In the genomic region with DNA sequence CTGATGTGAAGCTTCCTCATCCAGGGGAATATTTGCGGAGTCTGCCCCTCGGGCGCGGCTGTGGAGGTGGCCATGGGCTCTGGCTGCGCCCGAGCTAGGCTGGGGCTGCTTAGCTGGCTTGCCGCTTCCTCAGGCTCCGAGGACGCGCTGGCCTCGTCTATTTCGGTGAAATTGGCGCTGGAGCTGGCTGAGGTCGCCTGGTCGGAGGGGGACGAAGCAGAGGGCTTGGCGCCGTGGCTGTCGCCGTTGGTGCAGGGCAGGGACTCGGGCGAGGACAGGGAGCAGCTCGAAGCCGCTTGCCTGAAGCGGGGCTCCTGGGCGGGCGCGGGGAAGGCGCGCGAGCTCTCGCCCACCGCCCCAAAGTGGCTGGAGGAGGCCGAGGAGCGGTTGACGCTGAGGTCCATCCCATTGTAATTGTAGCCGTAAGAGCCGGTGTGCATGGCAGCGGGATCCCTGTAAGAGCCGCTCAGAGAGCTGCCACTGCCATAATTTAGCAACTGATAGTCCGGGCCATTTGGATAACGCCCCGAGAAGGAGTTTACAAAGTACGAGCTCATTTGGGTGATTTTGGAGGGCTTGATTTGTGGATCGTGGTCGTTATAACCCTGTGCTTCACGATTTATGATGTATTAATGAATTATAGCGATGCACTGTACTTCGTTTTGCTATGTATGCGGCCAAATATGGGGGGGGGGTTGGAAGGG, we compare ENCODE assay signal across 8 cellular contexts. TPM values are rescaled to one million over a fixed set of nuclear protein-coding genes. Genes with fewer than 3 reads are reported as not detected.
DNase-seq lines count a peak whose midpoint lies in the region; ATAC-seq and TF ChIP-seq lines count a peak whose summit lies in the region.

TSS of gene HOXB5 (minus strand) at position 654 of the 704 bp plus-strand sequence. CDS start at position 557, 97 bp downstream.

- DNase-seq in Calu3 (peak; percentile 30), MM.1S (no peak), mammary epithelial cell (no peak), NCI-H226 (no peak), inferior parietal cortex (ENCODE audit: extremely low spot score) (no peak), RPMI8226 (no peak), NCI-H2171 (lab: John Stamatoyannopoulos, UW) (no peak)
- DNase-seq in naive thymus-derived CD4-positive, alpha-beta T cell: peak in 1 of 9 donors; percentile 51

- H3K36me3 ChIP-seq in MM.1S (replicated peaks; ENCODE audit: insufficient read depth, low read length) (no peaks in the 10 kb centered on the region), mammary epithelial cell (ENCODE audit: insufficient read depth, low read length) (no peaks in the 10 kb centered on the region)
- H3K36me3 ChIP-seq in naive thymus-derived CD4-positive, alpha-beta T cell (ENCODE audit: control insufficient read depth in 2 of 3, insufficient read depth in 3 of 3, low read length in 3 of 3): no peaks in the 10 kb centered on the region

- H2AFZ ChIP-seq in MM.1S (ENCODE audit: low read length): peak within 1 kb of the TSS; percentile 63
- H2AFZ ChIP-seq in mammary epithelial cell (ENCODE audit: low read depth, low read length): peak within 1 kb of the TSS; percentile 93

- H3F3A ChIP-seq in MM.1S (ENCODE audit: insufficient read depth, low read length): no peaks in the 10 kb centered on the region

- H3K4me1 ChIP-seq in MM.1S (ENCODE audit: low read length) (no peaks in the 10 kb centered on the region), mammary epithelial cell (ENCODE audit: insufficient read depth, low read length) (peaks cover 32% of the 10 kb centered on the region)
- peaks cover 31 to 37% of the 10 kb centered on the region in 2 donors for H3K4me1 ChIP-seq in naive thymus-derived CD4-positive, alpha-beta T cell (ENCODE audit: control insufficient read depth in 2 of 2, insufficient read depth in 2 of 2, low read length in 2 of 2)

- H3K4me3 ChIP-seq in MM.1S (ENCODE audit: low read length): peak within 1 kb of the TSS; percentile 65
- H3K4me3 ChIP-seq in mammary epithelial cell (replicated peaks in 1 of 3; ENCODE audit: insufficient read depth in 1 of 3, low read depth in 2 of 3, low read length in 3 of 3): peak within 1 kb of the TSS; percentile 40 to 54 (median 46)
- peak within 1 kb of the TSS; percentile 56 for H3K4me3 ChIP-seq in naive thymus-derived CD4-positive, alpha-beta T cell (ENCODE audit: low read length)

- H4K20me1 ChIP-seq in MM.1S (ENCODE audit: insufficient read depth, low read length) (no peaks in the 10 kb centered on the region), mammary epithelial cell (ENCODE audit: insufficient read depth, low read length) (no peaks in the 10 kb centered on the region)

- H3K36me3 Mint-ChIP-seq in Calu3 (ENCODE audit: insufficient read depth, unreplicated experiment): peaks cover 99% of the 10 kb centered on the region
- peaks cover 0 to 6% (median 0%) of the 10 kb centered on the region in 5 donors for H3K36me3 Mint-ChIP-seq in naive thymus-derived CD4-positive, alpha-beta T cell

- no peaks in the 10 kb centered on the region for H3K9me3 ChIP-seq in MM.1S (replicated peaks; ENCODE audit: insufficient read depth, low read length)
- H3K9me3 ChIP-seq in mammary epithelial cell (replicated peaks; ENCODE audit: insufficient read depth, low read length): no peaks in the 10 kb centered on the region
- no peaks in the 10 kb centered on the region for H3K9me3 ChIP-seq in naive thymus-derived CD4-positive, alpha-beta T cell (ENCODE audit: control insufficient read depth in 2 of 3, low read length in 3 of 3)

- CTCF ChIA-PET in Calu3 (lab: Charles Lee): interaction anchor here (0.7 to 1.9 kb wide), 11 partner anchors 38 to 334 kb away, joined by 3 to 7 read pairs (median 5); no protein-coding TSS in a partner anchor
- CTCF ChIA-PET in mammary epithelial cell (lab: Charles Lee; ENCODE audit: low non-redundant PET): interaction anchor here (0.6 to 1.4 kb wide), 5 partner anchors 31 to 331 kb away, joined by 3 to 14 read pairs (median 4); no protein-coding TSS in a partner anchor
- CTCF ChIA-PET in naive thymus-derived CD4-positive, alpha-beta T cell (lab: Charles Lee): interaction anchor here (0.6 to 4.6 kb wide), 40 partner anchors 10 to 750 kb away, joined by 3 to 47 read pairs (median 4); partner anchors contain the start of gene HOXB8

- peaks cover 5% of the 10 kb centered on the region for H3K27me3 Mint-ChIP-seq in Calu3 (ENCODE audit: unreplicated experiment)
- H3K27me3 Mint-ChIP-seq in naive thymus-derived CD4-positive, alpha-beta T cell: peaks cover 89 to 97% (median 93%) of the 10 kb centered on the region in 5 donors

- ATAC-seq in naive thymus-derived CD4-positive, alpha-beta T cell: no peak

- BruUV-seq in Calu3 (replicated peaks; lab: Mats Ljungman, UMichigan) (no TSS peak), mammary epithelial cell (replicated peaks; lab: Mats Ljungman, UMichigan) (no TSS peak)

- H3K9me2 ChIP-seq in MM.1S (replicated peaks; ENCODE audit: insufficient read depth, low read length): no peaks in the 10 kb centered on the region

- H3K4me2 ChIP-seq in MM.1S (ENCODE audit: low read depth, low read length) (peak within 1 kb of the TSS; percentile 99), mammary epithelial cell (ENCODE audit: insufficient read depth, low read depth, low read length) (peak within 1 kb of the TSS; percentile 100)

- 7% methylated on average over 24 of the region's 50 CpGs for WGBS in mammary epithelial cell (ENCODE audit: low coverage, missing lambda C conversion rate)

- TF ChIP-seq CTCF in Calu3 (IDR thresholded peaks at IDR 0.05; ENCODE audit: unreplicated experiment): no peak
- no peak for TF ChIP-seq CTCF in MM.1S (IDR thresholded peaks at IDR 0.05; ENCODE audit: low read length)
- TF ChIP-seq CTCF in mammary epithelial cell (conservative IDR thresholded peaks at IDR 0.05 in 1 of 2, IDR thresholded peaks at IDR 0.05 in 1 of 2; ENCODE audit: extremely low read depth in 1 of 2, insufficient read depth in 1 of 2, low read depth in 1 of 2, low read length in 2 of 2): no peak

- peaks cover 45% of the 10 kb centered on the region for H3K27me3 ChIP-seq in MM.1S (replicated peaks; ENCODE audit: insufficient read depth, low read length)
- H3K27me3 ChIP-seq in mammary epithelial cell (ENCODE audit: insufficient read depth, low read length): peaks cover 7% of the 10 kb centered on the region
- peaks cover 6 to 47% of the 10 kb centered on the region in 2 donors for H3K27me3 ChIP-seq in naive thymus-derived CD4-positive, alpha-beta T cell (ENCODE audit: control insufficient read depth in 2 of 2, insufficient read depth in 2 of 2, low read length in 2 of 2)

- H3K9ac ChIP-seq in MM.1S (ENCODE audit: low read length) (peak within 1 kb of the TSS; percentile 19; the same call in 1 of the 2 replicates), mammary epithelial cell (ENCODE audit: insufficient read depth, low read length) (no peak within 1 kb of the TSS)

- POLR2A ChIA-PET in naive thymus-derived CD4-positive, alpha-beta T cell (lab: Charles Lee): interaction anchor here (0.8 to 1.8 kb wide), 5 partner anchors 10 to 258 kb away, joined by 3 to 6 read pairs (median 5); partner anchors contain the start of gene HOXB4

- H3K4me1 Mint-ChIP-seq in Calu3 (ENCODE audit: low read depth, unreplicated experiment): peaks cover 69% of the 10 kb centered on the region
- peaks cover 33 to 63% (median 44%) of the 10 kb centered on the region in 7 donors for H3K4me1 Mint-ChIP-seq in naive thymus-derived CD4-positive, alpha-beta T cell

- H3K27ac Mint-ChIP-seq in Calu3 (ENCODE audit: unreplicated experiment): peak within 1 kb of the TSS; percentile 95
- H3K27ac Mint-ChIP-seq in naive thymus-derived CD4-positive, alpha-beta T cell: peak within 1 kb of the TSS in 1 of 9 donors; percentile 16

- in situ Hi-C loops in mammary epithelial cell (cut with MboI; ENCODE audit: low sequenced_read_pairs in 2 of 2): loop anchor here (5.0 to 10.0 kb wide), 3 partner anchors 256 to 438 kb away; no protein-coding TSS in a partner anchor

- H3K79me2 ChIP-seq in MM.1S (ENCODE audit: low read length) (no peaks in the 10 kb centered on the region), mammary epithelial cell (ENCODE audit: insufficient read depth, low read length) (no peaks in the 10 kb centered on the region)

- dilution Hi-C loops in mammary epithelial cell (cut with HindIII; ENCODE audit: low sequenced_read_pairs): no loop called here

- H3K4me3 Mint-ChIP-seq in Calu3 (ENCODE audit: low read depth, unreplicated experiment): peak within 1 kb of the TSS; percentile 88
- peak within 1 kb of the TSS; percentile 75 to 88 (median 81) for H3K4me3 Mint-ChIP-seq in naive thymus-derived CD4-positive, alpha-beta T cell

- no peaks in the 10 kb centered on the region for H3K9me3 Mint-ChIP-seq in Calu3 (ENCODE audit: low read depth, unreplicated experiment)
- no peaks in the 10 kb centered on the region for H3K9me3 Mint-ChIP-seq in naive thymus-derived CD4-positive, alpha-beta T cell

- intact Hi-C loops in Calu3 (cut with micrococcal nuclease; ENCODE audit: unreplicated experiment) (no loop called here), mammary epithelial cell (cut with micrococcal nuclease) (loop anchor here (1.0 to 5.0 kb wide), 3 partner anchors 257 to 441 kb away; no protein-coding TSS in a partner anchor)
- intact Hi-C loops in naive thymus-derived CD4-positive, alpha-beta T cell (cut with micrococcal nuclease): loop anchor here (1.0 to 10.0 kb wide), 5 partner anchors 257 to 568 kb away; no protein-coding TSS in a partner anchor

- H3K27ac ChIP-seq in MM.1S (ENCODE audit: low read length) (no peak within 1 kb of the TSS), mammary epithelial cell (ENCODE audit: insufficient read depth, low read depth, low read length) (no peak within 1 kb of the TSS)
- no peak within 1 kb of the TSS for H3K27ac ChIP-seq in naive thymus-derived CD4-positive, alpha-beta T cell (ENCODE audit: low read depth, low read length)

RNA-seq across cellular contexts. Expression of gene HOXB5, which starts in this region (rescaled TPM):
- total RNA-seq in Calu3 (2022) (47.2 and 48.5 TPM in 2 replicates), mammary epithelial cell (not detected)
- polyA plus RNA-seq in mammary epithelial cell: not detected
- polyA minus RNA-seq in mammary epithelial cell: not detected
- not detected for total RNA-seq in naive thymus-derived CD4-positive, alpha-beta T cell
- not detected for polyA plus RNA-seq in naive thymus-derived CD4-positive, alpha-beta T cell

Comparison
In these comparisons a context has a peak if more than half of its experiments do, and no peak if none do; other contexts are left out.
1. RNA of gene HOXB5 (total RNA-seq): 47.2 to 48.5 TPM in Calu3; not detected in mammary epithelial cell and not detected in naive thymus-derived CD4-positive, alpha-beta T cell; every median in the first group is over 10 times any median in the second.
2. Peak in every context shown above with its lines, with median percentiles within 50 percentile points of each other: H3K4me3 ChIP-seq.